Comparison of ENCODE assay signal across 22 cellular contexts in genomic region chr9:3647652-3648051, GRCh38.
DNase-seq lines count a peak whose midpoint lies in the region; ATAC-seq, FAIRE-seq and TF ChIP-seq lines count a peak whose summit lies in the region.
"Had no signal": no experiment of that assay in that cellular context is flagged by ENCODE, and none has a peak within 500 bp of the region (broad histone marks: within the 10 kb centered on the region; RNA-seq: fewer than 3 reads in every experiment).

No MANE protein-coding gene starts in this region.

- H3K27me3 Mint-ChIP-seq in CD4-positive, CD25-positive, alpha-beta regulatory T cell = no peaks in the 10 kb centered on the region
- H3K27me3 Mint-ChIP-seq: activated CD4-positive, alpha-beta T cell treated with anti-CD3 and anti-CD28 coated beads for 36 hours; CD8-positive, alpha-beta memory T cell; stimulated activated naive CD8-positive, alpha-beta T cell treated with anti-CD3 and anti-CD28 coated beads, Interleukin-15, Interleukin-2, amounts not matched to agents 100 ng/mL and 50 ng/mL, for 24 hours had no signal

- H3K4me3 Mint-ChIP-seq in CD4-positive, CD25-positive, alpha-beta regulatory T cell = no peak overlapping the region
- H3K4me3 Mint-ChIP-seq: activated CD4-positive, alpha-beta T cell treated with anti-CD3 and anti-CD28 coated beads for 36 hours; CD8-positive, alpha-beta memory T cell; stimulated activated naive CD8-positive, alpha-beta T cell treated with anti-CD3 and anti-CD28 coated beads, Interleukin-15, Interleukin-2, amounts not matched to agents 100 ng/mL and 50 ng/mL, for 24 hours had no signal

- WGBS in H1 (ENCODE audit: extremely low coverage in 1 of 2, insufficient coverage in 1 of 2, insufficient read length in 1 of 2, insufficient replicate concordance in 2 of 2, low coverage in 1 of 2, low lambda C conversion rate in 2 of 2, missing lambda C conversion rate in 1 of 2), 2 experiments = 100% methylated on average over 1 of the region's 1 CpG; no CpG with 5 or more reads in 1 of the 2 experiments

- no peak overlapping the region for H3K14ac ChIP-seq in H1 (ENCODE audit: insufficient read length)

- no peak overlapping the region for H2BK20ac ChIP-seq in H1 (ENCODE audit: low read length)

- H3K23ac ChIP-seq in H1 (ENCODE audit: insufficient read length) = no peak overlapping the region

- no peaks in the 10 kb centered on the region for H3K23me2 ChIP-seq in H1 (ENCODE audit: low read depth, low read length)

- no peak overlapping the region for H3K4ac ChIP-seq in H1 (replicated peaks; ENCODE audit: insufficient read length, low read depth, low read length)

- no peak for FAIRE-seq in H1 (lab: Jason Lieb, UNC)
- FAIRE-seq: frontal cortex, kidney had no signal

- TF ChIP-seq CTCF in GM13977 (IDR thresholded peaks at IDR 0.05; ENCODE audit: extremely low read depth, insufficient read depth, missing control alignments) (peak; percentile 37), H1 (IDR thresholded peaks at IDR 0.05; ENCODE audit: control extremely low read depth in 1 of 3, insufficient read depth in 1 of 3, low read depth in 1 of 3, low read length in 3 of 3) (no peak)

- no peak overlapping the region for H3K4me2 ChIP-seq in H1 (ENCODE audit: insufficient read depth in 1 of 2, low read depth in 2 of 2, low read length in 2 of 2)

- peak in 2 of 3 donors; percentile 4 to 15 for DNase-seq in CD4-positive, CD25-positive, alpha-beta regulatory T cell
- DNase-seq in GM13977 (ENCODE audit: low spot score) (no peak), OCI-M1 (lab: John Stamatoyannopoulos, UW) (peak; percentile 96), H1 (ENCODE audit: low read depth in 1 of 2, low spot score in 2 of 2) (no peak), cortex of kidney (lab: John Stamatoyannopoulos, UW) (no peak), NCI-H1436 treated with DMSO at 0.1 percent for 48 hours (lab: John Stamatoyannopoulos, UW) (no peak), SHP77 (lab: John Stamatoyannopoulos, UW) (no peak)
- DNase-seq: activated CD4-positive, alpha-beta T cell treated with anti-CD3 and anti-CD28 coated beads for 36 hours; CD8-positive, alpha-beta memory T cell; DMS79; HCEC 1CT; kidney; NCI-H226; spleen; stimulated activated CD4-positive, alpha-beta T cell treated with anti-CD3 and anti-CD28 coated beads, Interleukin-4, amount 100 ng/mL, for 24 hours; SW 1271; transverse colon had no signal

- no peak overlapping the region for H2AK5ac ChIP-seq in H1 (ENCODE audit: low read depth, low read length)

- H3K56ac ChIP-seq in H1 (replicated peaks; ENCODE audit: insufficient read length, low read depth, low read length) = no peak overlapping the region

- no peaks in the 10 kb centered on the region for H3K36me3 Mint-ChIP-seq in CD4-positive, CD25-positive, alpha-beta regulatory T cell
- H3K36me3 Mint-ChIP-seq: CD8-positive, alpha-beta memory T cell had no signal

- H3K79me1 ChIP-seq in H1 (ENCODE audit: low read depth, low read length) = no peaks in the 10 kb centered on the region

- H3K4me3 ChIP-seq in CD4-positive, CD25-positive, alpha-beta regulatory T cell (ENCODE audit: low read depth, low read length) = no peak overlapping the region
- H3K4me3 ChIP-seq in H1 (ENCODE audit: extremely low read depth in 1 of 4, insufficient read depth in 2 of 4, low read depth in 3 of 4, low read length in 4 of 4) = no peak overlapping the region
- H3K4me3 ChIP-seq: lung, spleen, transverse colon had no signal

- no peaks in the 10 kb centered on the region for H3K4me1 Mint-ChIP-seq in CD4-positive, CD25-positive, alpha-beta regulatory T cell
- H3K4me1 Mint-ChIP-seq: CD8-positive, alpha-beta memory T cell had no signal

- H3K27me3 ChIP-seq in CD4-positive, CD25-positive, alpha-beta regulatory T cell (ENCODE audit: control insufficient read depth, insufficient read depth, low read length) = no peaks in the 10 kb centered on the region
- no peaks in the 10 kb centered on the region for H3K27me3 ChIP-seq in H1 (replicated peaks in 1 of 4; ENCODE audit: control insufficient read depth in 3 of 4, extremely low read depth in 1 of 4, insufficient read depth in 3 of 4, low read length in 3 of 4)
- H3K27me3 ChIP-seq: spleen, transverse colon had no signal

- no peak overlapping the region for H2BK15ac ChIP-seq in H1 (ENCODE audit: low read length)

- H3K27ac Mint-ChIP-seq in CD4-positive, CD25-positive, alpha-beta regulatory T cell = peak overlapping the region in 1 of 3 donors; percentile 60
- H3K27ac Mint-ChIP-seq: activated CD4-positive, alpha-beta T cell treated with anti-CD3 and anti-CD28 coated beads for 36 hours; CD8-positive, alpha-beta memory T cell; stimulated activated naive CD8-positive, alpha-beta T cell treated with anti-CD3 and anti-CD28 coated beads, Interleukin-15, Interleukin-2, amounts not matched to agents 100 ng/mL and 50 ng/mL, for 24 hours had no signal

- H4K91ac ChIP-seq in H1 (replicated peaks; ENCODE audit: insufficient read length, low read length) = no peak overlapping the region

- no peak overlapping the region for H3K27ac ChIP-seq in CD4-positive, CD25-positive, alpha-beta regulatory T cell (ENCODE audit: insufficient read depth, low read length, poor library complexity, severe bottlenecking)
- no peak overlapping the region for H3K27ac ChIP-seq in H1 (ENCODE audit: low read depth, low read length)
- H3K27ac ChIP-seq: RWPE1, spleen, transverse colon had no signal

- peak; percentile 12 to 18; a peak in 2 of 4 replicates for TF ChIP-seq RAD21 in H1 (IDR thresholded peaks at IDR 0.05 in 1 of 2, conservative IDR thresholded peaks at IDR 0.05 in 1 of 2; ENCODE audit: low read depth in 2 of 2, low read length in 2 of 2)

- no peaks in the 10 kb centered on the region for H4K20me1 ChIP-seq in H1 (replicated peaks in 1 of 2; ENCODE audit: control insufficient read depth in 1 of 2, insufficient read depth in 2 of 2, low read length in 2 of 2)

- H3K4me1 ChIP-seq in CD4-positive, CD25-positive, alpha-beta regulatory T cell (ENCODE audit: control insufficient read depth, insufficient read depth, low read length, poor library complexity, severe bottlenecking) = no peaks in the 10 kb centered on the region
- H3K4me1 ChIP-seq in H1 (replicated peaks in 1 of 4; ENCODE audit: control insufficient read depth in 3 of 4, insufficient read depth in 4 of 4, low read length in 3 of 4) = no peaks in the 10 kb centered on the region
- H3K4me1 ChIP-seq: spleen had no signal

- peaks cover 0 to 1% (median 0%) of the 10 kb centered on the region in 7 donors for H3K9me3 Mint-ChIP-seq in CD4-positive, CD25-positive, alpha-beta regulatory T cell
- H3K9me3 Mint-ChIP-seq: CD8-positive, alpha-beta memory T cell; stimulated activated naive CD8-positive, alpha-beta T cell treated with anti-CD3 and anti-CD28 coated beads, Interleukin-15, Interleukin-2, amounts not matched to agents 100 ng/mL and 50 ng/mL, for 24 hours had no signal

- no peak overlapping the region for H3K9ac ChIP-seq in H1 (replicated peaks in 1 of 4; ENCODE audit: extremely low read depth in 1 of 4, low read depth in 3 of 4, low read length in 3 of 4)

- TF ChIP-seq EP300 in H1 (IDR thresholded peaks at IDR 0.05; ENCODE audit: borderline replicate concordance in 1 of 2, low read depth in 2 of 2, low read length in 2 of 2) = no peak

- no peaks in the 10 kb centered on the region for H3K79me2 ChIP-seq in H1 (ENCODE audit: control insufficient read depth in 1 of 2, insufficient read depth in 2 of 2, low read length in 2 of 2)

- no peak overlapping the region for H2BK12ac ChIP-seq in H1 (ENCODE audit: low read depth, low read length)

- in situ Hi-C loops in GM13977 (cut with MboI; ENCODE audit: low pct_unique_long_range_greater_than_20kb, low sequenced_read_pairs, unreplicated experiment) = loop anchor here (10.0 kb wide), 1 partner anchor 173 kb away; no protein-coding TSS in a partner anchor

- H2AFZ ChIP-seq in H1 (ENCODE audit: low read length) = no peak overlapping the region

- ATAC-seq in CD4-positive, CD25-positive, alpha-beta regulatory T cell (ENCODE audit: low read depth in 2 of 2) = no peak
- no peak for ATAC-seq in GM19397 (IDR thresholded peaks at IDR 0.05; ENCODE audit: unreplicated experiment)
- ATAC-seq: activated CD4-positive, alpha-beta T cell treated with anti-CD3 and anti-CD28 coated beads for 36 hours had no signal

- TF ChIP-seq POLR2A in H1 (IDR thresholded peaks at IDR 0.05; ENCODE audit: control extremely low read depth in 1 of 2, low read depth in 2 of 2, low read length in 2 of 2) = no peak

- no peaks in the 10 kb centered on the region for H3K9me3 ChIP-seq in CD4-positive, CD25-positive, alpha-beta regulatory T cell (ENCODE audit: control insufficient read depth in 2 of 2, low read length in 2 of 2)
- H3K9me3 ChIP-seq in H1 (ENCODE audit: insufficient read depth in 2 of 2, low read depth in 1 of 2, low read length in 1 of 2) = no peaks in the 10 kb centered on the region
- H3K9me3 ChIP-seq: spleen, transverse colon had no signal

- no peak overlapping the region for H4K5ac ChIP-seq in H1 (ENCODE audit: insufficient read length, low read depth, low read length)

- no peaks in the 10 kb centered on the region for H3K36me3 ChIP-seq in CD4-positive, CD25-positive, alpha-beta regulatory T cell (ENCODE audit: control insufficient read depth, insufficient read depth, low read length)
- no peaks in the 10 kb centered on the region for H3K36me3 ChIP-seq in H1 (ENCODE audit: control insufficient read depth in 2 of 4, insufficient read depth in 4 of 4, low read length in 3 of 4)
- H3K36me3 ChIP-seq: spleen, transverse colon had no signal

- H3K18ac ChIP-seq in H1 (ENCODE audit: extremely low read depth, low read length) = no peak overlapping the region

- no peak overlapping the region for H4K8ac ChIP-seq in H1 (ENCODE audit: extremely low read depth, insufficient read depth, low read length)

- POLR2A ChIA-PET in H1 (lab: Charles Lee; ENCODE audit: partially characterized antibody) = no interaction called here

- no peak overlapping the region for H2BK120ac ChIP-seq in H1 (replicated peaks; ENCODE audit: low read depth, low read length)

- H2BK5ac ChIP-seq in H1 (ENCODE audit: low read depth, low read length) = no peak overlapping the region

- CTCF ChIA-PET in H1 (lab: Charles Lee; ENCODE audit: partially characterized antibody) = interaction anchor here (1.1 to 1.6 kb wide), 4 partner anchors 25 to 194 kb away, joined by 3 to 4 read pairs (median 3); no protein-coding TSS in a partner anchor

TF ChIP-seq in H1, 55 proteins besides CTCF, POLR2A, EP300 and RAD21 (continues in another document):
- TF ChIP-seq SIX5 (IDR thresholded peaks at IDR 0.05; ENCODE audit: low read depth, low read length) (no peak), CBX5 (IDR thresholded peaks at IDR 0.05; ENCODE audit: low read depth, low read length) (no peak), HDAC6 (IDR thresholded peaks at IDR 0.05; ENCODE audit: low read depth, low read length) (no peak), CTBP2 (IDR thresholded peaks at IDR 0.05; ENCODE audit: borderline replicate concordance, insufficient read depth, insufficient read length, low read length) (no peak), TEAD4 (IDR thresholded peaks at IDR 0.05; ENCODE audit: low read depth, low read length) (no peak), POLR2AphosphoS5 (IDR thresholded peaks at IDR 0.05; ENCODE audit: low read depth, low read length) (no peak), TCF12 (IDR thresholded peaks at IDR 0.05; ENCODE audit: low read depth, low read length) (no peak), TBP (IDR thresholded peaks at IDR 0.05; ENCODE audit: low read depth, low read length) (no peak), JUND (IDR thresholded peaks at IDR 0.05; ENCODE audit: low read length) (no peak)

Comparison
In these comparisons a context has a peak if more than half of its experiments do, and no peak if none do; other contexts are left out.
1. DNase-seq: peak in CD4-positive, CD25-positive, alpha-beta regulatory T cell (2 of 3) and OCI-M1 (single experiment); none in GM13977 (single experiment), H1 (0 of 2), cortex of kidney (single experiment), NCI-H1436 treated with DMSO at 0.1 percent for 48 hours (single experiment) and SHP77 (0 of 2).